14 cellular contexts compared by ENCODE assay signal in genomic region chr6:18186033-18186432, GRCh38. TPM values are rescaled to one million over a fixed set of nuclear protein-coding genes. Genes with fewer than 3 reads are reported as not detected.
DNase-seq lines count a peak whose midpoint lies in the region; ATAC-seq, FAIRE-seq and TF ChIP-seq lines count a peak whose summit lies in the region.
"Had no signal": no experiment of that assay in that cellular context is flagged by ENCODE, and none has a peak within 500 bp of the region (broad histone marks: within the 10 kb centered on the region; RNA-seq: fewer than 3 reads in every experiment).

No MANE protein-coding gene starts in this region.

- ATAC-seq in GM18502 (IDR thresholded peaks at IDR 0.05; ENCODE audit: poor library complexity, unreplicated experiment), result peak; percentile 66
- ATAC-seq in naive B cell (ENCODE audit: low read depth in 2 of 2), result no peak
- no peak for ATAC-seq in HG03196 (IDR thresholded peaks at IDR 0.05; ENCODE audit: unreplicated experiment)
- ATAC-seq: activated CD4-positive, alpha-beta T cell treated with anti-CD3 and anti-CD28 coated beads for 36 hours; activated T-cell treated with anti-CD3 and anti-CD28 coated beads, Interleukin-2, amount 50 U/mL, for 72 hours had no signal

- no peak for TF ChIP-seq POLR2A in endothelial cell of umbilical vein (IDR thresholded peaks at IDR 0.05; ENCODE audit: low read depth, low read length)

- peak overlapping the region; percentile 26 for H3K9ac ChIP-seq in HUES6 (ENCODE audit: low read length)
- no peak overlapping the region for H3K9ac ChIP-seq in endothelial cell of umbilical vein (replicated peaks; ENCODE audit: extremely low read depth, insufficient read depth, low read length)

- dilution Hi-C loops in endothelial cell of umbilical vein (cut with MboI; ENCODE audit: extremely low pct_ligation_motif_present, low sequenced_read_pairs), result no loop called here

- H3K27me3 Mint-ChIP-seq in naive B cell, result no peaks in the 10 kb centered on the region
- H3K27me3 Mint-ChIP-seq: activated CD4-positive, alpha-beta T cell treated with anti-CD3 and anti-CD28 coated beads for 36 hours had no signal

- H2AFZ ChIP-seq in endothelial cell of umbilical vein (ENCODE audit: low read depth, low read length), result no peak overlapping the region
- H2AFZ ChIP-seq: hepatocyte had no signal

- H3K4me1 ChIP-seq in HUES6 (ENCODE audit: control insufficient read depth, insufficient read depth, low read length), result peaks cover 17% of the 10 kb centered on the region
- H3K4me1 ChIP-seq in endothelial cell of umbilical vein (ENCODE audit: control insufficient read depth, extremely low read depth, insufficient read depth, low read length), result no peaks in the 10 kb centered on the region

- H3K36me3 Mint-ChIP-seq in naive B cell, result peaks cover 11 to 12% of the 10 kb centered on the region in 2 donors

- CTCF ChIA-PET in endothelial cell of umbilical vein (lab: Charles Lee), result no interaction called here

- H3K27ac Mint-ChIP-seq in naive B cell, result peak overlapping the region in 4 of 6 donors; percentile 15 to 73 (median 44)
- H3K27ac Mint-ChIP-seq: activated CD4-positive, alpha-beta T cell treated with anti-CD3 and anti-CD28 coated beads for 36 hours; activated T-cell treated with anti-CD3 and anti-CD28 coated beads, Interleukin-2, amount 50 U/mL, for 72 hours had no signal

- TF ChIP-seq CTCF in endothelial cell of umbilical vein (IDR thresholded peaks at IDR 0.05; ENCODE audit: extremely low read depth in 1 of 2, insufficient read depth in 1 of 2, low read depth in 1 of 2, low read length in 2 of 2), result no peak

- no TSS peak for BruUV-seq in endothelial cell of umbilical vein (replicated peaks; lab: Mats Ljungman, UMichigan)

- H4K20me1 ChIP-seq in endothelial cell of umbilical vein (replicated peaks; ENCODE audit: control insufficient read depth, extremely low read depth, insufficient read depth, low read length), result no peaks in the 10 kb centered on the region

- intact Hi-C loops in endothelial cell of umbilical vein (cut with micrococcal nuclease), result no loop called here

- H3K4me3 ChIP-seq in HUES6 (ENCODE audit: low read depth, low read length), result no peak overlapping the region
- H3K4me3 ChIP-seq in endothelial cell of umbilical vein (replicated peaks in 1 of 3; ENCODE audit: insufficient read depth in 1 of 3, low read depth in 1 of 3, low read length in 3 of 3), result no peak overlapping the region
- H3K4me3 ChIP-seq: hepatocyte had no signal

- no peaks in the 10 kb centered on the region for H3K9me3 ChIP-seq in HUES6 (ENCODE audit: control insufficient read depth, insufficient read depth, low read depth, low read length)
- no peaks in the 10 kb centered on the region for H3K9me3 ChIP-seq in endothelial cell of umbilical vein (replicated peaks; ENCODE audit: control insufficient read depth, insufficient read depth, low read length)

- no peak overlapping the region for H3K4me2 ChIP-seq in endothelial cell of umbilical vein (ENCODE audit: insufficient read depth, low read length)
- H3K4me2 ChIP-seq: hepatocyte had no signal

- POLR2A ChIA-PET in endothelial cell of umbilical vein (lab: Charles Lee), result no interaction called here

- peaks cover 5 to 30% (median 20%) of the 10 kb centered on the region in 3 donors for H3K4me1 Mint-ChIP-seq in naive B cell

- peak; percentile 21 for DNase-seq in endothelial cell of umbilical vein (ENCODE audit: low read depth, low spot score)
- DNase-seq in naive B cell, result no peak
- no peak for DNase-seq in COLO668 (lab: John Stamatoyannopoulos, UW; ENCODE audit: unreplicated experiment)
- DNase-seq in GM03348 (ENCODE audit: low spot score), result no peak
- DNase-seq in SK-N-DZ (ENCODE audit: low spot score), result no peak
- DNase-seq: activated CD4-positive, alpha-beta T cell treated with anti-CD3 and anti-CD28 coated beads for 36 hours; activated T-cell treated with anti-CD3 and anti-CD28 coated beads, Interleukin-2, amount 50 U/mL, for 72 hours; NCI-H1694 treated with DMSO at 0.1 percent for 48 hours; retina had no signal

- no peaks in the 10 kb centered on the region for H3K9me1 ChIP-seq in endothelial cell of umbilical vein (replicated peaks; ENCODE audit: control insufficient read depth, extremely low read depth, insufficient read depth, low read length)

- no peak overlapping the region for H3K4me3 Mint-ChIP-seq in naive B cell
- H3K4me3 Mint-ChIP-seq: activated CD4-positive, alpha-beta T cell treated with anti-CD3 and anti-CD28 coated beads for 36 hours; activated T-cell treated with anti-CD3 and anti-CD28 coated beads, Interleukin-2, amount 50 U/mL, for 72 hours had no signal

- H3K36me3 ChIP-seq in HUES6 (ENCODE audit: control insufficient read depth, insufficient read depth, low read length), result 0 out of 2 replicates have a peak, but pooled peaks cover under 1% of the 10 kb centered on the region
- H3K36me3 ChIP-seq in endothelial cell of umbilical vein (ENCODE audit: control insufficient read depth in 2 of 2, extremely low read depth in 1 of 2, insufficient read depth in 2 of 2, low read length in 2 of 2), result no peaks in the 10 kb centered on the region

- H3K27me3 ChIP-seq in HUES6 (ENCODE audit: control insufficient read depth, insufficient read depth, low read length), result no peaks in the 10 kb centered on the region
- no peaks in the 10 kb centered on the region for H3K27me3 ChIP-seq in endothelial cell of umbilical vein (ENCODE audit: control insufficient read depth in 2 of 2, insufficient read depth in 2 of 2, low read length in 2 of 2)
- H3K27me3 ChIP-seq: hepatocyte had no signal

- no peaks in the 10 kb centered on the region for H3K9me3 Mint-ChIP-seq in naive B cell
- H3K9me3 Mint-ChIP-seq: activated T-cell treated with anti-CD3 and anti-CD28 coated beads, Interleukin-2, amount 50 U/mL, for 72 hours had no signal

- FAIRE-seq in endothelial cell of umbilical vein (lab: Jason Lieb, UNC), result no peak
- FAIRE-seq: GM18507 had no signal

- H3K27ac ChIP-seq in HUES6 (ENCODE audit: low read depth, low read length) (peak overlapping the region; percentile 49), endothelial cell of umbilical vein (ENCODE audit: insufficient read depth, low read depth, low read length) (no peak overlapping the region)
- H3K27ac ChIP-seq: hepatocyte had no signal

- no peaks in the 10 kb centered on the region for H3K79me2 ChIP-seq in endothelial cell of umbilical vein (ENCODE audit: control insufficient read depth, insufficient read depth, low read length)
- H3K79me2 ChIP-seq: hepatocyte had no signal

TF ChIP-seq in endothelial cell of umbilical vein, 7 proteins besides CTCF, POLR2A, EP300 and RAD21:
- TF ChIP-seq GATA2 (IDR thresholded peaks at IDR 0.05; ENCODE audit: insufficient read depth, insufficient read length, low read depth, low read length) (no peak), EZH2 (IDR thresholded peaks at IDR 0.05; ENCODE audit: borderline replicate concordance, low read depth, low read length, severe bottlenecking) (no peak), FOS (IDR thresholded peaks at IDR 0.05; ENCODE audit: borderline replicate concordance, insufficient read depth, low read length) (no peak), JUN (IDR thresholded peaks at IDR 0.05; ENCODE audit: borderline replicate concordance, insufficient read depth, insufficient read length, low read depth) (no peak), MAX (IDR thresholded peaks at IDR 0.05; ENCODE audit: insufficient read depth, insufficient read length) (no peak), POLR2AphosphoS5 (IDR thresholded peaks at IDR 0.05; ENCODE audit: insufficient read depth, low read depth, low read length) (no peak), MYC (IDR thresholded peaks at IDR 0.05; ENCODE audit: low read depth, low read length) (no peak)
TF ChIP-seq in endothelial cell of umbilical vein: peak in this region for 0.

RNA-seq across cellular contexts. Expression of gene KDM1B, which starts 30.8 kb away (rescaled TPM):
- total RNA-seq in endothelial cell of umbilical vein, result 9.6 and 10.8 TPM in 2 replicates
- polyA plus RNA-seq in endothelial cell of umbilical vein (2.5 and 3.0 TPM in 2 replicates), naive B cell (ENCODE audit: low read depth in 6 of 6) (10 to 100 TPM in 1 of 6 donors, 1 to 10 TPM in 5; 2.5 to 11.3 (median 6.3) TPM)
- polyA plus RNA-seq in endothelial cell of umbilical vein (2011; cell fraction: cytosol; rRNA removed), result 3.9 and 4.6 TPM in 2 replicates
- polyA plus RNA-seq in endothelial cell of umbilical vein (2011; cell fraction: nucleus; rRNA removed), result 5.0 and 5.2 TPM in 2 replicates
- polyA plus RNA-seq in endothelial cell of umbilical vein (2012), result 7.8 and 9.0 TPM in 2 replicates
- polyA minus RNA-seq in endothelial cell of umbilical vein, result 7.2 and 11.6 TPM in 2 replicates
- polyA minus RNA-seq in endothelial cell of umbilical vein (2011; cell fraction: cytosol; rRNA and poly(A)+ RNA removed), result 6.8 TPM
- 3.4 and 5.2 TPM in 2 replicates for polyA minus RNA-seq in endothelial cell of umbilical vein (2011; cell fraction: nucleus; rRNA and poly(A)+ RNA removed)
- 15.7 and 20.4 TPM in 2 replicates for polyA plus RNA-seq in SK-N-DZ (2014; cell fraction: cytosol; rRNA removed)
- polyA plus RNA-seq in SK-N-DZ (2014; cell fraction: nucleus; rRNA removed), result 7.7 and 13.0 TPM in 2 replicates

RNA-seq across cellular contexts. Expression of gene TPMT, which starts 31.2 kb away (rescaled TPM):
- 10.9 and 11.1 TPM in 2 replicates for total RNA-seq in endothelial cell of umbilical vein
- 6.2 and 6.5 TPM in 2 replicates for polyA plus RNA-seq in endothelial cell of umbilical vein
- polyA plus RNA-seq in endothelial cell of umbilical vein (2011; cell fraction: cytosol; rRNA removed), result 8.4 TPM in 2 replicates
- polyA plus RNA-seq in endothelial cell of umbilical vein (2011; cell fraction: nucleus; rRNA removed), result 3.5 and 4.3 TPM in 2 replicates
- 12.1 and 18.9 TPM in 2 replicates for polyA plus RNA-seq in endothelial cell of umbilical vein (2012)
- polyA minus RNA-seq in endothelial cell of umbilical vein, result 4.5 and 4.8 TPM in 2 replicates
- 3.8 TPM for polyA minus RNA-seq in endothelial cell of umbilical vein (2011; cell fraction: cytosol; rRNA and poly(A)+ RNA removed)
- 0.87 and 1.8 TPM in 2 replicates for polyA minus RNA-seq in endothelial cell of umbilical vein (2011; cell fraction: nucleus; rRNA and poly(A)+ RNA removed)
- polyA plus RNA-seq in naive B cell (ENCODE audit: low read depth in 6 of 6), result 1 to 10 TPM; 4.8 to 6.9 (median 5.9) TPM
- 9.1 and 10.2 TPM in 2 replicates for polyA plus RNA-seq in SK-N-DZ (2014; cell fraction: cytosol; rRNA removed)
- polyA plus RNA-seq in SK-N-DZ (2014; cell fraction: nucleus; rRNA removed), result 4.0 and 4.6 TPM in 2 replicates
